ENCODE assay signal across 31 cellular contexts in the genomic region with DNA sequence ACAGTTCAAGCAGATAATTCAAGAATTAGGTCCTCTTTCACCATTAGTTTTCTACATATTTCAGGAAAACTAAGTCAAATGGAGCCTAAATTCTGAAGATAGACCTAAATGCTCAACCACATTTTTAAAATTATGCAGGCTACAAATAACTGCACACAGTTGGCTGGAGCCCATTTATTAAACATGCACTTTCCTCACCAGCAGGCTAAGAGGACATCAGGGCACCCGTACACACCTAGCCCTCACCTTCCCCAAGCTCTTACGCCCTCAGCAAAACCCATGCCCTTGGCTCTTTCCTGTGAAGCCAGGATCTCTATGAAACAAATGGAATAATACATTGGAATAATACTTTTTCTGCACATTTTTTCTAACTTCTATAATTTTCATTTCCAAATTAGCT.
"Had no signal": no experiment of that assay in that cellular context is flagged by ENCODE, and none has a peak within 500 bp of the region (broad histone marks: within the 10 kb centered on the region; RNA-seq: fewer than 3 reads in every experiment).

No MANE protein-coding gene starts in this region.

- H3K36me3 Mint-ChIP-seq: naive B cell, natural killer cell had no signal

- H3K9ac ChIP-seq: neural progenitor cell had no signal

- H3K27ac ChIP-seq: left lung, lower lobe of right lung, neural progenitor cell, pancreas, prostate gland, skin epidermis, stomach, suprapubic skin, thoracic aorta, tibial artery, uterus had no signal

- H3K27me3 Mint-ChIP-seq: naive B cell; stimulated activated naive B cell treated with anti-CD40 and anti-IgM and Interleukin-4, amounts not matched to agents 10 μg/mL and 1 μg/mL and 100 μg/mL, for 72 hours; type B pancreatic cell had no signal

- H3K27me3 ChIP-seq: left lung, neural progenitor cell, pancreas, stomach, suprapubic skin, tibial artery, uterus had no signal

- DNase-seq: hypothalamus; immature natural killer cell; kidney; left colon; left lung; lower lobe of right lung; mammary epithelial cell; mesenchymal stem cell; naive B cell; natural killer cell; nephron progenitor cell; pancreas; posterior cingulate gyrus; retina; right cardiac atrium; stimulated activated CD4-positive, alpha-beta T cell treated with anti-CD3 and anti-CD28 coated beads, Interleukin-12 subunit alpha, Interleukin-12 subunit beta, amount 100 ng/mL, for 4 hours; stimulated activated CD4-positive, alpha-beta T cell treated with anti-CD3 and anti-CD28 coated beads, Interleukin-15, amount 100 ng/mL, for 24 hours; stimulated activated CD4-positive, alpha-beta T cell treated with anti-CD3 and anti-CD28 coated beads, Interleukin-2, amount 100 ng/mL, for 24 hours; stimulated activated CD4-positive, alpha-beta T cell treated with anti-CD3 and anti-CD28 coated beads, Interleukin-4, amount 100 ng/mL, for 1 hour; stimulated activated naive B cell treated with anti-CD40 and anti-IgM and Interleukin-4, amounts not matched to agents 10 μg/mL and 1 μg/mL and 100 μg/mL, for 72 hours; stimulated activated naive CD8-positive, alpha-beta T cell treated with anti-CD3 and anti-CD28 coated beads, Interleukin-15, Interleukin-2, amounts not matched to agents 100 U/mL and 50 U/mL, for 24 hours; stomach; tibial artery; uterus had no signal

- H3K4me3 Mint-ChIP-seq: immature natural killer cell; naive B cell; natural killer cell; nephron progenitor cell; neural progenitor cell; stimulated activated naive B cell treated with anti-CD40 and anti-IgM and Interleukin-4, amounts not matched to agents 10 μg/mL and 1 μg/mL and 100 μg/mL, for 72 hours; type B pancreatic cell had no signal

- H3K9me3 ChIP-seq: left lung, lower lobe of right lung, pancreas, prostate gland, stomach, suprapubic skin, thoracic aorta, tibial artery, uterus had no signal

- H3K36me3 ChIP-seq: neural progenitor cell, uterus had no signal

- H3K4me1 ChIP-seq: pancreas, prostate gland had no signal

- ATAC-seq: left colon; left lung; lower lobe of right lung; natural killer cell; pancreas; right cardiac atrium; sciatic nerve; stimulated activated naive B cell treated with anti-CD40 and anti-IgM and Interleukin-4, amounts not matched to agents 10 μg/mL and 1 μg/mL and 100 μg/mL, for 72 hours; stimulated activated naive CD8-positive, alpha-beta T cell treated with anti-CD3 and anti-CD28 coated beads, Interleukin-15, Interleukin-2, amounts not matched to agents 100 U/mL and 50 U/mL, for 24 hours had no signal

- H3K4me2 ChIP-seq: neural progenitor cell had no signal

- H3K4me3 ChIP-seq: left lung, lower lobe of right lung, neural progenitor cell, pancreas, prostate gland, skin epidermis, stomach, suprapubic skin, thoracic aorta, tibial artery, uterus had no signal

- H3K27ac Mint-ChIP-seq: natural killer cell; nephron progenitor cell; neural progenitor cell; stimulated activated naive B cell treated with anti-CD40 and anti-IgM and Interleukin-4, amounts not matched to agents 10 μg/mL and 1 μg/mL and 100 μg/mL, for 72 hours; type B pancreatic cell had no signal

- H3K9me3 Mint-ChIP-seq: immature natural killer cell; naive B cell; natural killer cell; nephron progenitor cell; stimulated activated naive B cell treated with anti-CD40 and anti-IgM and Interleukin-4, amounts not matched to agents 10 μg/mL and 1 μg/mL and 100 μg/mL, for 72 hours; type B pancreatic cell had no signal

- H2AFZ ChIP-seq: neural progenitor cell had no signal
